ENCODE assay signal across 8 cellular contexts in genomic region chr11:69704508-69705245, GRCh38. TPM values are rescaled to one million over a fixed set of nuclear protein-coding genes. Genes with fewer than 3 reads are reported as not detected.
A peak's percentile ranks its signal among the peaks of the same experiment; 100 is the strongest.
DNase-seq lines count a peak whose midpoint lies in the region; ATAC-seq and TF ChIP-seq lines count a peak whose summit lies in the region.

No MANE protein-coding gene starts in this region.

- peak; percentile 75 for DNase-seq in AG20443 (ENCODE audit: low spot score)
- DNase-seq in HCT116 (ENCODE audit: low read depth, low spot score): no peak
- peak; percentile 94 for DNase-seq in WTC11 (ENCODE audit: low spot score)
- DNase-seq in globus pallidus (ENCODE audit: low spot score): no peak
- DNase-seq in NCI-H2107 (lab: John Stamatoyannopoulos, UW): no peak
- DNase-seq in COLO829 (ENCODE audit: low spot score): no peak

- RAD21 ChIA-PET in HCT116 (lab: Charles Lee; ENCODE audit: low non-redundant PET in 1 of 2, low total read pairs in 2 of 2, uncharacterized antibody in 2 of 2, unreplicated experiment in 2 of 2): interaction anchor here in 1 of 2 experiments (0.6 to 1.2 kb wide), 2 partner anchors 13 to 208 kb away, joined by 3 to 5 read pairs; no protein-coding TSS in a partner anchor

- TF ChIP-seq POLR2A in HCT116 (IDR thresholded peaks at IDR 0.05; ENCODE audit: borderline replicate concordance, extremely low read depth, insufficient read depth, insufficient read length): no peak

- H3K9me3 ChIP-seq in HCT116 (ENCODE audit: control insufficient read depth in 1 of 2, insufficient read depth in 1 of 2, low read depth in 1 of 2, low read length in 2 of 2) (no peaks in the 10 kb centered on the region), iPS-18c (ENCODE audit: control insufficient read depth, insufficient read depth, low read length) (no peaks in the 10 kb centered on the region)

- peaks cover 52% of the 10 kb centered on the region for H3K4me1 Mint-ChIP-seq in WTC11

- peak overlapping the region; percentile 58 for H3K9ac ChIP-seq in HCT116 (ENCODE audit: low read length)

- BruUV-seq in HCT116 (replicated peaks; lab: Mats Ljungman, UMichigan): no TSS peak

- no peaks in the 10 kb centered on the region; the same call in 1 of the 2 replicates for H3K79me2 ChIP-seq in HCT116 (ENCODE audit: insufficient read depth, low read length)

- H3K4me3 ChIP-seq in HCT116 (replicated peaks in 1 of 2; ENCODE audit: low read depth in 1 of 2, low read length in 2 of 2) (peak overlapping the region; percentile 57 to 63), iPS-18c (ENCODE audit: insufficient read depth, low read depth, low read length) (peak overlapping the region; percentile 50)

- H4K20me1 ChIP-seq in HCT116 (ENCODE audit: insufficient read depth): no peaks in the 10 kb centered on the region

- TF ChIP-seq CTCF in HCT116 (IDR thresholded peaks at IDR 0.05 in 2 of 3, conservative IDR thresholded peaks at IDR 0.05 in 1 of 3; ENCODE audit: borderline replicate concordance in 1 of 3, insufficient read depth in 1 of 3, low read depth in 2 of 3, low read length in 2 of 3) (peak; percentile 71 to 78 (median 77)), WTC11 (IDR thresholded peaks at IDR 0.05) (no peak)

- ATAC-seq in HCT116 (peak; percentile 62), WTC11 (peak; percentile 38), HG02798 (IDR thresholded peaks at IDR 0.05; ENCODE audit: poor library complexity, unreplicated experiment) (no peak)

- POLR2A ChIA-PET in HCT116 (lab: Charles Lee): interaction anchor here (0.6 to 1.2 kb wide), 4 partner anchors 8 to 39 kb away, joined by 3 to 4 read pairs (median 3); no protein-coding TSS in a partner anchor
- POLR2A ChIA-PET in WTC11 (lab: Charles Lee): interaction anchor here (0.9 kb wide), 1 partner anchor 12 kb away, joined by 4 read pairs; no protein-coding TSS in a partner anchor

- H3K27ac ChIP-seq in HCT116 (ENCODE audit: low read depth, low read length): peak overlapping the region; percentile 65; the same call in 1 of the 2 replicates

- no peaks in the 10 kb centered on the region for H3K9me3 Mint-ChIP-seq in WTC11

- H3K36me3 ChIP-seq in HCT116 (ENCODE audit: control insufficient read depth in 1 of 2, insufficient read depth in 2 of 2, low read length in 2 of 2): no peaks in the 10 kb centered on the region

- H2AFZ ChIP-seq in HCT116 (ENCODE audit: low read depth, low read length, poor library complexity, severe bottlenecking): peak overlapping the region; percentile 84

- peak overlapping the region; percentile 86 for H3K4me3 Mint-ChIP-seq in WTC11

- peak overlapping the region; percentile 96 for H3K27ac Mint-ChIP-seq in WTC11

- H3K9me2 ChIP-seq in HCT116 (ENCODE audit: insufficient read depth): no peaks in the 10 kb centered on the region

- H3K27me3 ChIP-seq in HCT116 (ENCODE audit: insufficient read depth, low read length): no peaks in the 10 kb centered on the region

- peak; percentile 91 for TF ChIP-seq RAD21 in HCT116 (IDR thresholded peaks at IDR 0.05; ENCODE audit: low read depth)

- peaks cover 7% of the 10 kb centered on the region for H3K27me3 Mint-ChIP-seq in WTC11 (ENCODE audit: low read depth)

- no peaks in the 10 kb centered on the region for H3K36me3 Mint-ChIP-seq in WTC11

- intact Hi-C loops in HCT116 (cut with micrococcal nuclease): no loop called here

- CTCF ChIA-PET in HCT116 (lab: Charles Lee) (interaction anchor here (0.6 to 1.7 kb wide), 10 partner anchors 8 to 495 kb away, joined by 3 to 7 read pairs (median 4); no protein-coding TSS in a partner anchor), WTC11 (lab: Charles Lee) (interaction anchor here (0.5 to 4.7 kb wide), 44 partner anchors 8 to 466 kb away, joined by 3 to 50 read pairs (median 4); partner anchors contain the start of genes FGF4 and LTO1)

- H3K4me2 ChIP-seq in HCT116 (ENCODE audit: low read length): peak overlapping the region; percentile 96

- H3K4me1 ChIP-seq in HCT116 (ENCODE audit: control insufficient read depth in 1 of 2, insufficient read depth in 2 of 2, low read length in 2 of 2): peaks cover 24 to 54% of the 10 kb centered on the region in 2 experiments

TF ChIP-seq in HCT116, 20 proteins besides CTCF, POLR2A, EP300 and RAD21:
- TF ChIP-seq CBX3 (IDR thresholded peaks at IDR 0.05; ENCODE audit: low read depth): peak; percentile 31; the same call in 1 of the 2 replicates
- TF ChIP-seq EZH2 (IDR thresholded peaks at IDR 0.05): no peak
- TF ChIP-seq SRF (IDR thresholded peaks at IDR 0.05; ENCODE audit: low read depth): no peak
- TF ChIP-seq JUND (IDR thresholded peaks at IDR 0.05): no peak
- peak; percentile 35 for TF ChIP-seq YY1 (IDR thresholded peaks at IDR 0.05; ENCODE audit: extremely low read depth, insufficient replicate concordance, low read depth, low read length)
- no peak for TF ChIP-seq SIN3A (IDR thresholded peaks at IDR 0.05; ENCODE audit: low read depth)
- peak; percentile 30 for TF ChIP-seq TCF7L2 (IDR thresholded peaks at IDR 0.05; ENCODE audit: borderline replicate concordance, extremely low read depth, insufficient read depth, insufficient read length)

TF ChIP-seq in WTC11, 78 proteins besides CTCF, POLR2A, EP300 and RAD21 (continues in another document):
- TF ChIP-seq GRHL2 (CRISPR knock-in tag; IDR thresholded peaks at IDR 0.05; ENCODE audit: insufficient replicate concordance, severe bottlenecking) (no peak), MAX (CRISPR knock-in tag; IDR thresholded peaks at IDR 0.05) (0 out of 2 replicates have a peak, but pooled peaks have one; percentile 43), PRRX2 (CRISPR knock-in tag; IDR thresholded peaks at IDR 0.05) (no peak), ZNF121 (CRISPR knock-in tag; IDR thresholded peaks at IDR 0.05) (no peak), ZNF396 (CRISPR knock-in tag; IDR thresholded peaks at IDR 0.05; ENCODE audit: borderline replicate concordance) (no peak), FOXK1 (CRISPR knock-in tag; IDR thresholded peaks at IDR 0.05) (no peak), ZBTB21 (CRISPR knock-in tag; IDR thresholded peaks at IDR 0.05; ENCODE audit: borderline replicate concordance) (peak; percentile 37; the same call in 1 of the 2 replicates), EMX1 (CRISPR knock-in tag; IDR thresholded peaks at IDR 0.05) (no peak), NR1H2 (CRISPR knock-in tag; IDR thresholded peaks at IDR 0.05) (no peak)
- TF ChIP-seq, protein P1, sequence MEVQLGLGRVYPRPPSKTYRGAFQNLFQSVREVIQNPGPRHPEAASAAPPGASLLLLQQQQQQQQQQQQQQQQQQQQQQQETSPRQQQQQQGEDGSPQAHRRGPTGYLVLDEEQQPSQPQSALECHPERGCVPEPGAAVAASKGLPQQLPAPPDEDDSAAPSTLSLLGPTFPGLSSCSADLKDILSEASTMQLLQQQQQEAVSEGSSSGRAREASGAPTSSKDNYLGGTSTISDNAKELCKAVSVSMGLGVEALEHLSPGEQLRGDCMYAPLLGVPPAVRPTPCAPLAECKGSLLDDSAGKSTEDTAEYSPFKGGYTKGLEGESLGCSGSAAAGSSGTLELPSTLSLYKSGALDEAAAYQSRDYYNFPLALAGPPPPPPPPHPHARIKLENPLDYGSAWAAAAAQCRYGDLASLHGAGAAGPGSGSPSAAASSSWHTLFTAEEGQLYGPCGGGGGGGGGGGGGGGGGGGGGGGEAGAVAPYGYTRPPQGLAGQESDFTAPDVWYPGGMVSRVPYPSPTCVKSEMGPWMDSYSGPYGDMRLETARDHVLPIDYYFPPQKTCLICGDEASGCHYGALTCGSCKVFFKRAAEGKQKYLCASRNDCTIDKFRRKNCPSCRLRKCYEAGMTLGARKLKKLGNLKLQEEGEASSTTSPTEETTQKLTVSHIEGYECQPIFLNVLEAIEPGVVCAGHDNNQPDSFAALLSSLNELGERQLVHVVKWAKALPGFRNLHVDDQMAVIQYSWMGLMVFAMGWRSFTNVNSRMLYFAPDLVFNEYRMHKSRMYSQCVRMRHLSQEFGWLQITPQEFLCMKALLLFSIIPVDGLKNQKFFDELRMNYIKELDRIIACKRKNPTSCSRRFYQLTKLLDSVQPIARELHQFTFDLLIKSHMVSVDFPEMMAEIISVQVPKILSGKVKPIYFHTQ (CRISPR knock-in tag; IDR thresholded peaks at IDR 0.05): no peak
- TF ChIP-seq, protein P2, sequence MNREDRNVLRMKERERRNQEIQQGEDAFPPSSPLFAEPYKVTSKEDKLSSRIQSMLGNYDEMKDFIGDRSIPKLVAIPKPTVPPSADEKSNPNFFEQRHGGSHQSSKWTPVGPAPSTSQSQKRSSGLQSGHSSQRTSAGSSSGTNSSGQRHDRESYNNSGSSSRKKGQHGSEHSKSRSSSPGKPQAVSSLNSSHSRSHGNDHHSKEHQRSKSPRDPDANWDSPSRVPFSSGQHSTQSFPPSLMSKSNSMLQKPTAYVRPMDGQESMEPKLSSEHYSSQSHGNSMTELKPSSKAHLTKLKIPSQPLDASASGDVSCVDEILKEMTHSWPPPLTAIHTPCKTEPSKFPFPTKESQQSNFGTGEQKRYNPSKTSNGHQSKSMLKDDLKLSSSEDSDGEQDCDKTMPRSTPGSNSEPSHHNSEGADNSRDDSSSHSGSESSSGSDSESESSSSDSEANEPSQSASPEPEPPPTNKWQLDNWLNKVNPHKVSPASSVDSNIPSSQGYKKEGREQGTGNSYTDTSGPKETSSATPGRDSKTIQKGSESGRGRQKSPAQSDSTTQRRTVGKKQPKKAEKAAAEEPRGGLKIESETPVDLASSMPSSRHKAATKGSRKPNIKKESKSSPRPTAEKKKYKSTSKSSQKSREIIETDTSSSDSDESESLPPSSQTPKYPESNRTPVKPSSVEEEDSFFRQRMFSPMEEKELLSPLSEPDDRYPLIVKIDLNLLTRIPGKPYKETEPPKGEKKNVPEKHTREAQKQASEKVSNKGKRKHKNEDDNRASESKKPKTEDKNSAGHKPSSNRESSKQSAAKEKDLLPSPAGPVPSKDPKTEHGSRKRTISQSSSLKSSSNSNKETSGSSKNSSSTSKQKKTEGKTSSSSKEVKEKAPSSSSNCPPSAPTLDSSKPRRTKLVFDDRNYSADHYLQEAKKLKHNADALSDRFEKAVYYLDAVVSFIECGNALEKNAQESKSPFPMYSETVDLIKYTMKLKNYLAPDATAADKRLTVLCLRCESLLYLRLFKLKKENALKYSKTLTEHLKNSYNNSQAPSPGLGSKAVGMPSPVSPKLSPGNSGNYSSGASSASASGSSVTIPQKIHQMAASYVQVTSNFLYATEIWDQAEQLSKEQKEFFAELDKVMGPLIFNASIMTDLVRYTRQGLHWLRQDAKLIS (CRISPR knock-in tag; IDR thresholded peaks at IDR 0.05; ENCODE audit: borderline replicate concordance): no peak

RNA-seq across cellular contexts. Expression of gene FGF19, which starts 0.9 kb away (rescaled TPM):
- total RNA-seq in HCT116 (2021; ENCODE audit: unreplicated experiment) (37.5 TPM), WTC11 (2021) (17.6 to 19.3 TPM (median 18.6 TPM) in 3 replicates)
- 40.3 and 46.1 TPM in 2 replicates for polyA plus RNA-seq in HCT116 (2012)

RNA-seq across cellular contexts. Expression of gene LTO1, which starts 29.5 kb away (rescaled TPM):
- total RNA-seq in HCT116 (2021; ENCODE audit: unreplicated experiment): 21.3 TPM
- polyA plus RNA-seq in HCT116 (2012): 14.4 and 23.1 TPM in 2 replicates
- total RNA-seq in WTC11 (2021): 20.5 to 27.5 TPM (median 20.6 TPM) in 3 replicates

Comparison
In these comparisons a context has a peak if more than half of its experiments do, and no peak if none do; other contexts are left out.
1. DNase-seq: peak in AG20443 (single experiment) and WTC11 (single experiment); none in HCT116 (single experiment), globus pallidus (single experiment), NCI-H2107 (single experiment) and COLO829 (single experiment).